In the genomic region with DNA sequence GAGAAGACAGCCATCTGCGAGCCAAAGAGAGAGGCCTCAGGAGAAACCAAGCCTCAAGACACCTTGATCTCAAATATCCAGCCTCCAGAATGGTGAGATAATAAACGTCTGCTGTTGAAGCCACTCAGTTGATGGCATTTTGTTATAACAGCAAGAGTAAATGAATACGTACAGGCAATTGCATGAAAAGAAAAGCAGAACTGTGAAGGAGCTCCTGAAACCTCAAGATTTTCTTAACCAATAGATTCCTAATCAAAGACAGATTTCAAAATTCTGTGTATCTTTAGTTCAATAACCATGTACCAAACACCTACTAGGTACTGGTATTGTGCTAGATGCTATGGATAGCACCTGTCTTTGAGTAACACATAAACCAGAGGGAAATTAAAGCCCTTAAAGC, we compare ENCODE assay signal across 39 cellular contexts.
"Had no signal": no experiment of that assay in that cellular context is flagged by ENCODE, and none has a peak within 500 bp of the region (broad histone marks: within the 10 kb centered on the region; RNA-seq: fewer than 3 reads in every experiment).

No MANE protein-coding gene starts in this region.

- H3K36me3 ChIP-seq: adrenal gland, ascending aorta, brain microvascular endothelial cell, breast epithelium, cardiac muscle cell had no signal

- DNase-seq: activated effector memory CD4-positive, alpha-beta T cell treated with anti-CD3 and anti-CD28 coated beads, Interleukin-2, amount 50 U/mL, for 16 hours; activated effector memory CD4-positive, alpha-beta T cell treated with Interleukin-2 at 50 U/mL for 16 hours; activated gamma-delta T cell; activated gamma-delta T cell treated with Interleukin-2 at 50 U/mL for 16 hours; activated naive CD4-positive, alpha-beta T cell; activated naive CD4-positive, alpha-beta T cell treated with anti-CD3 and anti-CD28 coated beads for 36 hours; activated naive CD4-positive, alpha-beta T cell treated with anti-CD3 and anti-CD28 coated beads, Interleukin-2, amount 10 ng/mL, durations not matched to agents 7 days and 5 days; activated naive CD4-positive, alpha-beta T cell treated with anti-CD3 and anti-CD28 coated beads, Interleukin-2, amount 50 U/mL, for 16 hours; activated naive CD4-positive, alpha-beta T cell treated with Interleukin-2 at 50 U/mL for 16 hours; activated naive CD8-positive, alpha-beta T cell treated with anti-CD3 and anti-CD28 coated beads for 36 hours; activated naive CD8-positive, alpha-beta T cell treated with anti-CD3 and anti-CD28 coated beads, Interleukin-2, amount 10 ng/mL, durations not matched to agents 7 days and 5 days; activated naive CD8-positive, alpha-beta T cell treated with anti-CD3 and anti-CD28 coated beads, Interleukin-2, amount 50 U/mL, for 24 hours; activated T-cell treated with anti-CD3 and anti-CD28 coated beads, Interleukin-2, amount 50 U/mL, for 24 hours; activated T-cell treated with anti-CD3 and anti-CD28 coated beads, Interleukin-2, amount 50 U/mL, for 4 hours; activated T-cell treated with anti-CD3 and anti-CD28 coated beads, Interleukin-2, amount 50 U/mL, for 48 hours; activated T-cell treated with anti-CD3 and anti-CD28 coated beads, Interleukin-2, amount 50 U/mL, for 72 hours; adrenal gland; amniotic stem cell; amygdala; anterior cingulate cortex; aorta; body of pancreas; brain microvascular endothelial cell; caudate nucleus; central memory CD4-positive, alpha-beta T cell; cerebellar nuclear complex had no signal

- H3K27me3 ChIP-seq: adrenal gland, ascending aorta, body of pancreas, brain microvascular endothelial cell, breast epithelium, cardiac muscle cell had no signal

- FAIRE-seq: astrocyte, bronchial epithelial cell had no signal

- H3K4me1 Mint-ChIP-seq: activated naive CD4-positive, alpha-beta T cell treated with anti-CD3 and anti-CD28 coated beads, Interleukin-2, amount 10 ng/mL, durations not matched to agents 7 days and 5 days; activated naive CD4-positive, alpha-beta T cell treated with anti-CD3 and anti-CD28 coated beads, Interleukin-2, amount 50 U/mL, for 24 hours; activated naive CD8-positive, alpha-beta T cell treated with anti-CD3 and anti-CD28 coated beads for 36 hours; activated naive CD8-positive, alpha-beta T cell treated with anti-CD3 and anti-CD28 coated beads, Interleukin-2, amount 10 ng/mL, durations not matched to agents 7 days and 5 days; activated naive CD8-positive, alpha-beta T cell treated with anti-CD3 and anti-CD28 coated beads, Interleukin-2, amount 50 U/mL, for 24 hours; activated T-helper 17 cell treated with anti-CD3 and anti-CD28 coated beads, Interleukin-2, amount 50 U/mL, for 72 hours; central memory CD8-positive, alpha-beta T cell had no signal

- H3K9me3 Mint-ChIP-seq: activated naive CD4-positive, alpha-beta T cell treated with anti-CD3 and anti-CD28 coated beads for 36 hours; activated naive CD4-positive, alpha-beta T cell treated with anti-CD3 and anti-CD28 coated beads, Interleukin-2, amount 10 ng/mL, durations not matched to agents 7 days and 5 days; activated naive CD4-positive, alpha-beta T cell treated with anti-CD3 and anti-CD28 coated beads, Interleukin-2, amount 50 U/mL, for 72 hours; activated naive CD8-positive, alpha-beta T cell treated with anti-CD3 and anti-CD28 coated beads for 36 hours; activated naive CD8-positive, alpha-beta T cell treated with anti-CD3 and anti-CD28 coated beads, Interleukin-2, amount 10 ng/mL, durations not matched to agents 7 days and 5 days; activated naive CD8-positive, alpha-beta T cell treated with anti-CD3 and anti-CD28 coated beads, Interleukin-2, amount 50 U/mL, for 24 hours; activated T-cell treated with anti-CD3 and anti-CD28 coated beads, Interleukin-2, amount 50 U/mL, for 24 hours; activated T-cell treated with anti-CD3 and anti-CD28 coated beads, Interleukin-2, amount 50 U/mL, for 4 hours; activated T-cell treated with anti-CD3 and anti-CD28 coated beads, Interleukin-2, amount 50 U/mL, for 72 hours; activated T-helper 1 cell treated with anti-CD3 and anti-CD28 coated beads, Interleukin-12 subunit alpha, Interleukin-12 subunit beta, Interleukin-2, Interleukin-4 antibody, amounts not matched to agents 30 ng/mL and 10 ng/mL and 1 ng/mL, durations not matched to agents 14 hours and 24 hours and 36 hours; activated T-helper 17 cell treated with anti-CD3 and anti-CD28 coated beads, Interleukin-2, amount 50 U/mL, for 72 hours; activated T-helper 2 cell treated with anti-CD3 and anti-CD28 coated beads, Interferon-gamma antibody, Interleukin-2, Interleukin-4, amounts not matched to agents 10 μg/mL and 5 μg/mL and 100 μg/mL, durations not matched to agents 14 hours and 24 hours and 36 hours; brain; central memory CD8-positive, alpha-beta T cell had no signal

- ATAC-seq: activated naive CD4-positive, alpha-beta T cell treated with anti-CD3 and anti-CD28 coated beads, Interleukin-2, amount 50 U/mL, for 72 hours; activated naive CD8-positive, alpha-beta T cell treated with anti-CD3 and anti-CD28 coated beads, Interleukin-2, amount 50 U/mL, for 24 hours; activated T-cell treated with anti-CD3 and anti-CD28 coated beads, Interleukin-2, amount 50 U/mL, for 4 hours; activated T-cell treated with anti-CD3 and anti-CD28 coated beads, Interleukin-2, amount 50 U/mL, for 72 hours; activated T-helper 17 cell treated with anti-CD3 and anti-CD28 coated beads, Interleukin-2, amount 50 U/mL, for 72 hours; body of pancreas had no signal

- H3K4me3 Mint-ChIP-seq: activated naive CD4-positive, alpha-beta T cell treated with anti-CD3 and anti-CD28 coated beads for 36 hours; activated naive CD4-positive, alpha-beta T cell treated with anti-CD3 and anti-CD28 coated beads, Interleukin-2, amount 10 ng/mL, durations not matched to agents 7 days and 5 days; activated naive CD4-positive, alpha-beta T cell treated with anti-CD3 and anti-CD28 coated beads, Interleukin-2, amount 50 U/mL, for 24 hours; activated naive CD8-positive, alpha-beta T cell; activated naive CD8-positive, alpha-beta T cell treated with anti-CD3 and anti-CD28 coated beads for 36 hours; activated naive CD8-positive, alpha-beta T cell treated with anti-CD3 and anti-CD28 coated beads, Interleukin-2, amount 10 ng/mL, durations not matched to agents 7 days and 5 days; activated naive CD8-positive, alpha-beta T cell treated with anti-CD3 and anti-CD28 coated beads, Interleukin-2, amount 50 U/mL, for 24 hours; activated T-cell treated with anti-CD3 and anti-CD28 coated beads, Interleukin-2, amount 50 U/mL, for 24 hours; activated T-cell treated with anti-CD3 and anti-CD28 coated beads, Interleukin-2, amount 50 U/mL, for 4 hours; activated T-cell treated with anti-CD3 and anti-CD28 coated beads, Interleukin-2, amount 50 U/mL, for 72 hours; activated T-helper 1 cell treated with anti-CD3 and anti-CD28 coated beads, Interleukin-12 subunit alpha, Interleukin-12 subunit beta, Interleukin-2, Interleukin-4 antibody, amounts not matched to agents 30 ng/mL and 10 ng/mL and 1 ng/mL, durations not matched to agents 14 hours and 24 hours and 36 hours; activated T-helper 17 cell treated with anti-CD3 and anti-CD28 coated beads, Interleukin-2, amount 50 U/mL, for 72 hours; brain; central memory CD8-positive, alpha-beta T cell had no signal

- H3K9me3 ChIP-seq: adrenal gland, ascending aorta, body of pancreas, breast epithelium had no signal

- H3K27ac ChIP-seq: adrenal gland, ascending aorta, body of pancreas, brain microvascular endothelial cell, breast epithelium, cardiac muscle cell had no signal

- H3K27ac Mint-ChIP-seq: activated naive CD4-positive, alpha-beta T cell treated with anti-CD3 and anti-CD28 coated beads for 36 hours; activated naive CD4-positive, alpha-beta T cell treated with anti-CD3 and anti-CD28 coated beads, Interleukin-2, amount 10 ng/mL, durations not matched to agents 7 days and 5 days; activated naive CD4-positive, alpha-beta T cell treated with anti-CD3 and anti-CD28 coated beads, Interleukin-2, amount 50 U/mL, for 24 hours; activated naive CD4-positive, alpha-beta T cell treated with anti-CD3 and anti-CD28 coated beads, Interleukin-2, amount 50 U/mL, for 72 hours; activated naive CD8-positive, alpha-beta T cell; activated naive CD8-positive, alpha-beta T cell treated with anti-CD3 and anti-CD28 coated beads for 36 hours; activated naive CD8-positive, alpha-beta T cell treated with anti-CD3 and anti-CD28 coated beads, Interleukin-2, amount 10 ng/mL, durations not matched to agents 7 days and 5 days; activated naive CD8-positive, alpha-beta T cell treated with anti-CD3 and anti-CD28 coated beads, Interleukin-2, amount 50 U/mL, for 24 hours; activated T-cell treated with anti-CD3 and anti-CD28 coated beads, Interleukin-2, amount 50 U/mL, for 24 hours; activated T-cell treated with anti-CD3 and anti-CD28 coated beads, Interleukin-2, amount 50 U/mL, for 72 hours; activated T-helper 1 cell treated with anti-CD3 and anti-CD28 coated beads, Interleukin-12 subunit alpha, Interleukin-12 subunit beta, Interleukin-2, Interleukin-4 antibody, amounts not matched to agents 30 ng/mL and 10 ng/mL and 1 ng/mL, durations not matched to agents 14 hours and 24 hours and 36 hours; activated T-helper 17 cell treated with anti-CD3 and anti-CD28 coated beads, Interleukin-2, amount 50 U/mL, for 72 hours; activated T-helper 2 cell treated with anti-CD3 and anti-CD28 coated beads, Interferon-gamma antibody, Interleukin-2, Interleukin-4, amounts not matched to agents 10 μg/mL and 5 μg/mL and 100 μg/mL, durations not matched to agents 14 hours and 24 hours and 36 hours; brain had no signal

- H3K4me3 ChIP-seq: adrenal gland, ascending aorta, body of pancreas, breast epithelium, cardiac muscle cell had no signal

- H3K36me3 Mint-ChIP-seq: activated naive CD4-positive, alpha-beta T cell treated with anti-CD3 and anti-CD28 coated beads, Interleukin-2, amount 10 ng/mL, durations not matched to agents 7 days and 5 days; activated naive CD4-positive, alpha-beta T cell treated with anti-CD3 and anti-CD28 coated beads, Interleukin-2, amount 50 U/mL, for 24 hours; activated naive CD4-positive, alpha-beta T cell treated with anti-CD3 and anti-CD28 coated beads, Interleukin-2, amount 50 U/mL, for 72 hours; activated naive CD8-positive, alpha-beta T cell; activated naive CD8-positive, alpha-beta T cell treated with anti-CD3 and anti-CD28 coated beads for 36 hours; activated naive CD8-positive, alpha-beta T cell treated with anti-CD3 and anti-CD28 coated beads, Interleukin-2, amount 10 ng/mL, durations not matched to agents 7 days and 5 days; brain had no signal

- H3K27me3 Mint-ChIP-seq: activated naive CD4-positive, alpha-beta T cell treated with anti-CD3 and anti-CD28 coated beads, Interleukin-2, amount 10 ng/mL, durations not matched to agents 7 days and 5 days; activated naive CD4-positive, alpha-beta T cell treated with anti-CD3 and anti-CD28 coated beads, Interleukin-2, amount 50 U/mL, for 24 hours; activated naive CD8-positive, alpha-beta T cell; activated naive CD8-positive, alpha-beta T cell treated with anti-CD3 and anti-CD28 coated beads for 36 hours; activated naive CD8-positive, alpha-beta T cell treated with anti-CD3 and anti-CD28 coated beads, Interleukin-2, amount 50 U/mL, for 24 hours; activated T-cell treated with anti-CD3 and anti-CD28 coated beads, Interleukin-2, amount 50 U/mL, for 24 hours; activated T-helper 17 cell treated with anti-CD3 and anti-CD28 coated beads, Interleukin-2, amount 50 U/mL, for 72 hours; central memory CD8-positive, alpha-beta T cell had no signal

- H3K4me1 ChIP-seq: ascending aorta, breast epithelium had no signal
